In genomic region chr1:228009828-228010775, GRCh38 we compare ENCODE assay signal across 14 cellular contexts. TPM values are rescaled to one million over a fixed set of nuclear protein-coding genes. Genes with fewer than 3 reads are reported as not detected.
A peak's percentile ranks its signal among the peaks of the same experiment; 100 is the strongest.
DNase-seq lines count a peak whose midpoint lies in the region; ATAC-seq, FAIRE-seq and TF ChIP-seq lines count a peak whose summit lies in the region.
"Had no signal": no experiment of that assay in that cellular context is flagged by ENCODE, and none has a peak within 500 bp of the region (broad histone marks: within the 10 kb centered on the region; RNA-seq: fewer than 3 reads in every experiment).

No MANE protein-coding gene starts in this region.

- no peak overlapping the region for H3K9ac ChIP-seq in HepG2 (ENCODE audit: insufficient read depth, low read depth, low read length)

- no peak for TF ChIP-seq EP300 in HepG2 (IDR thresholded peaks at IDR 0.05; ENCODE audit: low read depth in 2 of 2, low read length in 2 of 2)
- TF ChIP-seq EP300 in HepG2 (CRISPR knock-in tag; IDR thresholded peaks at IDR 0.05; ENCODE audit: borderline replicate concordance): no peak

- CTCF ChIA-PET in HepG2 (lab: Yijun Ruan, JAX; ENCODE audit: low intra/inter-chr PET ratio, low total read pairs): no interaction called here

- H3K4me2 ChIP-seq in HepG2 (ENCODE audit: low read depth, low read length): no peak overlapping the region
- H3K4me2 ChIP-seq: smooth muscle cell had no signal

- DNase-seq in COLO668 (lab: John Stamatoyannopoulos, UW; ENCODE audit: unreplicated experiment): peak; percentile 69
- DNase-seq in NCI-H524 (lab: John Stamatoyannopoulos, UW): peak; percentile 41 to 76
- no peak for DNase-seq in HepG2 (ENCODE audit: low spot score)
- DNase-seq in activated CD4-positive, alpha-beta T cell treated with anti-CD3 and anti-CD28 coated beads for 4 hours: no peak
- DNase-seq: activated naive CD4-positive, alpha-beta T cell treated with Interleukin-2 at 50 U/mL for 16 hours; KBM-7; left ventricle myocardium inferior had no signal

- peaks cover 15 to 87% of the 10 kb centered on the region in 2 experiments for H3K27me3 ChIP-seq in HepG2 (ENCODE audit: control insufficient read depth in 1 of 2, insufficient read depth in 2 of 2, low read length in 2 of 2)

- no peak overlapping the region for H2AFZ ChIP-seq in HepG2 (ENCODE audit: low read length)

- no peak overlapping the region for H3K27ac ChIP-seq in HepG2 (ENCODE audit: extremely low read length, insufficient read depth, low read length)
- H3K27ac ChIP-seq: left ventricle myocardium inferior had no signal

- POLR2A ChIA-PET in HepG2 (lab: Yijun Ruan, JAX): no interaction called here

- no peaks in the 10 kb centered on the region for H3K79me2 ChIP-seq in HepG2 (ENCODE audit: insufficient read depth, low read length)

- no peak overlapping the region for H3K4me3 ChIP-seq in HepG2 (replicated peaks in 1 of 3; ENCODE audit: insufficient read depth in 1 of 3, low read depth in 2 of 3, low read length in 3 of 3)
- H3K4me3 ChIP-seq: left ventricle myocardium inferior, smooth muscle cell had no signal

- in situ Hi-C loops in HepG2 (cut with HindIII; ENCODE audit: extremely low pct_ligation_motif_present, low pct_unique_long_range_greater_than_20kb): no loop called here

- intact Hi-C loops in HepG2 (cut with micrococcal nuclease; ENCODE audit: unreplicated experiment): no loop called here

- no peaks in the 10 kb centered on the region for H3K4me1 ChIP-seq in HepG2 (ENCODE audit: insufficient read depth, low read length)

- BruUV-seq in HepG2 (replicated peaks; lab: Mats Ljungman, UMichigan): no TSS peak

- WGBS in HepG2 (ENCODE audit: low lambda C conversion rate): 32% methylated on average over 7 of the region's 21 CpGs

- H3K9me3 ChIP-seq in HepG2 (ENCODE audit: low read length): no peaks in the 10 kb centered on the region
- H3K9me3 ChIP-seq: left ventricle myocardium inferior had no signal

- no peaks in the 10 kb centered on the region for H3K36me3 ChIP-seq in HepG2 (replicated peaks in 1 of 2; ENCODE audit: control insufficient read depth in 1 of 2, insufficient read depth in 2 of 2, low read length in 2 of 2)
- H3K36me3 ChIP-seq: left ventricle myocardium inferior had no signal

- ATAC-seq in GM19025 (IDR thresholded peaks at IDR 0.05; ENCODE audit: low read depth, unreplicated experiment) (peak; percentile 64), HepG2 (peak; percentile 29; the same call in 2 of the 3 replicates), HG03520 (IDR thresholded peaks at IDR 0.05; ENCODE audit: unreplicated experiment) (no peak), HG02610 (IDR thresholded peaks at IDR 0.05; ENCODE audit: unreplicated experiment) (no peak), HG02623 (IDR thresholded peaks at IDR 0.05; ENCODE audit: unreplicated experiment) (no peak)

- no peak for TF ChIP-seq RAD21 in HepG2 (CRISPR knock-in tag; IDR thresholded peaks at IDR 0.05)

- 0 out of 2 replicates have a peak, but pooled peaks cover 3% of the 10 kb centered on the region for H4K20me1 ChIP-seq in HepG2 (ENCODE audit: insufficient read depth, low read length)

- no peak for FAIRE-seq in HepG2 (lab: Jason Lieb, UNC)
- FAIRE-seq: H1 had no signal

- no peak for TF ChIP-seq POLR2A in HepG2 (IDR thresholded peaks at IDR 0.05; ENCODE audit: insufficient read depth in 1 of 2, low read depth in 2 of 2, low read length in 2 of 2)

- TF ChIP-seq CTCF in HepG2 (CRISPR knock-in tag; IDR thresholded peaks at IDR 0.05): no peak

TF ChIP-seq in HepG2, 621 proteins besides CTCF, POLR2A, EP300 and RAD21 (continues in another document):
- TF ChIP-seq ZNF780A (CRISPR knock-in tag; IDR thresholded peaks at IDR 0.05) (no peak), ZNF496 (CRISPR knock-in tag; IDR thresholded peaks at IDR 0.05; ENCODE audit: insufficient replicate concordance) (no peak), ZNF232 (CRISPR knock-in tag; IDR thresholded peaks at IDR 0.05; ENCODE audit: borderline replicate concordance) (no peak), HMGA1 (CRISPR knock-in tag; conservative IDR thresholded peaks at IDR 0.05) (no peak), ZNF768 (CRISPR knock-in tag; IDR thresholded peaks at IDR 0.05) (no peak), ZNF251 (CRISPR knock-in tag; IDR thresholded peaks at IDR 0.05) (no peak), KDM1A (CRISPR knock-in tag; IDR thresholded peaks at IDR 0.05) (no peak), ZNF317 (CRISPR knock-in tag; IDR thresholded peaks at IDR 0.05) (no peak), ZNF800 (CRISPR knock-in tag; IDR thresholded peaks at IDR 0.05) (no peak), SETDB1 (CRISPR knock-in tag; IDR thresholded peaks at IDR 0.05; ENCODE audit: borderline replicate concordance) (no peak), TMF1 (CRISPR knock-in tag; IDR thresholded peaks at IDR 0.05; ENCODE audit: low read depth) (no peak), CENPX (CRISPR knock-in tag; IDR thresholded peaks at IDR 0.05) (no peak), GABPB1 (CRISPR knock-in tag; IDR thresholded peaks at IDR 0.05) (no peak), FOXC1 (CRISPR knock-in tag; IDR thresholded peaks at IDR 0.05; ENCODE audit: borderline replicate concordance) (no peak)
- TF ChIP-seq, protein P1, sequence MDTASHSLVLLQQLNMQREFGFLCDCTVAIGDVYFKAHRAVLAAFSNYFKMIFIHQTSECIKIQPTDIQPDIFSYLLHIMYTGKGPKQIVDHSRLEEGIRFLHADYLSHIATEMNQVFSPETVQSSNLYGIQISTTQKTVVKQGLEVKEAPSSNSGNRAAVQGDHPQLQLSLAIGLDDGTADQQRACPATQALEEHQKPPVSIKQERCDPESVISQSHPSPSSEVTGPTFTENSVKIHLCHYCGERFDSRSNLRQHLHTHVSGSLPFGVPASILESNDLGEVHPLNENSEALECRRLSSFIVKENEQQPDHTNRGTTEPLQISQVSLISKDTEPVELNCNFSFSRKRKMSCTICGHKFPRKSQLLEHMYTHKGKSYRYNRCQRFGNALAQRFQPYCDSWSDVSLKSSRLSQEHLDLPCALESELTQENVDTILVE (CRISPR knock-in tag; IDR thresholded peaks at IDR 0.05): no peak
- TF ChIP-seq, protein P2, sequence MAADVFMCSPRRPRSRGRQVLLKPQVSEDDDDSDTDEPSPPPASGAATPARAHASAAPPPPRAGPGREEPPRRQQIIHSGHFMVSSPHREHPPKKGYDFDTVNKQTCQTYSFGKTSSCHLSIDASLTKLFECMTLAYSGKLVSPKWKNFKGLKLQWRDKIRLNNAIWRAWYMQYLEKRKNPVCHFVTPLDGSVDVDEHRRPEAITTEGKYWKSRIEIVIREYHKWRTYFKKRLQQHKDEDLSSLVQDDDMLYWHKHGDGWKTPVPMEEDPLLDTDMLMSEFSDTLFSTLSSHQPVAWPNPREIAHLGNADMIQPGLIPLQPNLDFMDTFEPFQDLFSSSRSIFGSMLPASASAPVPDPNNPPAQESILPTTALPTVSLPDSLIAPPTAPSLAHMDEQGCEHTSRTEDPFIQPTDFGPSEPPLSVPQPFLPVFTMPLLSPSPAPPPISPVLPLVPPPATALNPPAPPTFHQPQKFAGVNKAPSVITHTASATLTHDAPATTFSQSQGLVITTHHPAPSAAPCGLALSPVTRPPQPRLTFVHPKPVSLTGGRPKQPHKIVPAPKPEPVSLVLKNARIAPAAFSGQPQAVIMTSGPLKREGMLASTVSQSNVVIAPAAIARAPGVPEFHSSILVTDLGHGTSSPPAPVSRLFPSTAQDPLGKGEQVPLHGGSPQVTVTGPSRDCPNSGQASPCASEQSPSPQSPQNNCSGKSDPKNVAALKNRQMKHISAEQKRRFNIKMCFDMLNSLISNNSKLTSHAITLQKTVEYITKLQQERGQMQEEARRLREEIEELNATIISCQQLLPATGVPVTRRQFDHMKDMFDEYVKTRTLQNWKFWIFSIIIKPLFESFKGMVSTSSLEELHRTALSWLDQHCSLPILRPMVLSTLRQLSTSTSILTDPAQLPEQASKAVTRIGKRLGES (CRISPR knock-in tag; IDR thresholded peaks at IDR 0.05; ENCODE audit: borderline replicate concordance): no peak

RNA-seq across cellular contexts. Expression of gene WNT3A, which starts 3.3 kb away (rescaled TPM):
- total RNA-seq in HepG2 (2016; rRNA removed; fragmentation: Illumina TruSeq; extraction: Trizol): not detected in 2 replicates
- not detected in 2 replicates for total RNA-seq in HepG2 (2016; cell fraction: cytosol; rRNA removed; fragmentation: Illumina TruSeq; extraction: Trizol; ENCODE audit: low read depth)
- total RNA-seq in HepG2 (2016; cell fraction: insoluble cytoplasmic fraction; rRNA removed; fragmentation: Illumina TruSeq; extraction: Trizol): not detected in 2 replicates
- not detected in 2 replicates for total RNA-seq in HepG2 (2016; cell fraction: membrane; rRNA removed; fragmentation: Illumina TruSeq; extraction: Trizol)
- total RNA-seq in HepG2 (2016; cell fraction: nucleus; rRNA removed; fragmentation: Illumina TruSeq; extraction: Trizol): not detected in 2 replicates
- not detected in 2 replicates for polyA plus RNA-seq in HepG2 (2011; rRNA removed)
- polyA plus RNA-seq in HepG2 (2011; cell fraction: cytosol; rRNA removed): not detected in 2 replicates
- polyA plus RNA-seq in HepG2 (2011; cell fraction: nucleus; rRNA removed): not detected in 2 replicates
- not detected in 2 replicates for polyA plus RNA-seq in HepG2 (2012)
- not detected in 2 replicates for polyA plus RNA-seq in HepG2 (2016; cell fraction: cytosol; fragmentation: Illumina TruSeq; extraction: Trizol; ENCODE audit: low read depth)
- not detected in 2 replicates for polyA plus RNA-seq in HepG2 (2016; cell fraction: insoluble cytoplasmic fraction; fragmentation: Illumina TruSeq; extraction: Trizol; ENCODE audit: low read depth)
- not detected in 2 replicates for polyA plus RNA-seq in HepG2 (2016; cell fraction: membrane; fragmentation: Illumina TruSeq; extraction: Trizol; ENCODE audit: low read depth)
- not detected in 2 replicates for polyA plus RNA-seq in HepG2 (2016; cell fraction: nucleus; fragmentation: Illumina TruSeq; extraction: Trizol; ENCODE audit: insufficient read depth, low read depth)
- polyA minus RNA-seq in HepG2 (2011; rRNA and poly(A)+ RNA removed; ENCODE audit: low replicate concordance): not detected in 2 replicates
- not detected in 2 replicates for polyA minus RNA-seq in HepG2 (2011; cell fraction: cytosol; rRNA and poly(A)+ RNA removed)
- polyA minus RNA-seq in HepG2 (2011; cell fraction: nucleus; rRNA and poly(A)+ RNA removed): not detected in 2 replicates
- total RNA-seq: left ventricle myocardium inferior, SK-MEL-5 had no signal
- polyA plus RNA-seq: smooth muscle cell had no signal

Comparison
In these comparisons a context has a peak if more than half of its experiments do, and no peak if none do; other contexts are left out.
1. DNase-seq: peak in COLO668 (single experiment) and NCI-H524 (2 of 2); none in HepG2 (single experiment) and activated CD4-positive, alpha-beta T cell treated with anti-CD3 and anti-CD28 coated beads for 4 hours (0 of 2).
2. ATAC-seq: peak in GM19025 (single experiment) and HepG2 (single experiment); none in HG03520 (single experiment), HG02610 (single experiment) and HG02623 (single experiment).